Comparison of ENCODE assay signal across 8 cellular contexts in the genomic region with DNA sequence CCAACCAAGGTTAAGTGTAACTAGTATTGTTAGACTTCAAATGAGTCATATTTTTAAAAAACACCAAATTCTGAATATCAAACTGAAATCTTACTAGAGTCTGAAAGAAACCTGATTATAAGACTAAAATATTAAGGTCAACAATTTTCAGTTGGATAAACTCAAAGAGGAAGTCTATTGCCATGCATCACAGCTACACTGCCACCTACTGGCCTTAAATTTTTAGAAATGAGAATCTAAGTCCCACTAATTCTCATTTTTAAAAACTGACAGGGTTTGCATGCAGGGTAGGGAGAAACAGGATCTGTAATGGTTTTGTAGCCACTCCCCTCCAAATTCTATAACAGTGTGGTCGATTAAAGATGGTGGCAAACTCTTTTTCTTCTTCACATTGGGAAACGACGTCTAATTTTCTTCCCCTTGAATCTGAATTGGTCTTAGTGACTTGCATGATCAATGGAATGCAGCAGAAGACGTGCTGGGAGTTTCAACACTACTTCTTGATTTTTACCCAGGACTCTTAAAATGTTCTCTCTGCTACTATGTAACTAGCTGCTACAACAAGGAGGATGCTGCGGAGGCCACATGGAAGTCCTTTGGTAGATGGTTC.
DNase-seq lines count a peak whose midpoint lies in the region; ATAC-seq and TF ChIP-seq lines count a peak whose summit lies in the region.

No MANE protein-coding gene starts in this region.

- no peak for TF ChIP-seq POLR2A in tibial nerve (IDR thresholded peaks at IDR 0.05)

- no peak overlapping the region for H3K4me3 ChIP-seq in tibial nerve

- H3K27ac ChIP-seq in foreskin keratinocyte = no peak overlapping the region
- H3K27ac ChIP-seq in tibial nerve = no peak overlapping the region

- peak in 1 of 3 donors; percentile 45 for ATAC-seq in natural killer cell
- ATAC-seq in natural killer cell treated with Interleukin-12 subunit alpha and Interleukin-12 subunit beta and Interleukin-15 and Interleukin-18, amount 100 ng/mL, for 72 hours = no peak
- ATAC-seq in HG03378 (IDR thresholded peaks at IDR 0.05; ENCODE audit: unreplicated experiment) = peak; percentile 63
- ATAC-seq in foreskin keratinocyte = peak; percentile 27

- H3K36me3 Mint-ChIP-seq in natural killer cell = no peaks in the 10 kb centered on the region
- H3K36me3 Mint-ChIP-seq in natural killer cell treated with Interleukin-12 subunit alpha and Interleukin-12 subunit beta and Interleukin-15 and Interleukin-18, amount 100 ng/mL, for 72 hours = no peaks in the 10 kb centered on the region

- TF ChIP-seq CTCF in natural killer cell (IDR thresholded peaks at IDR 0.05) (peak; percentile 51), foreskin keratinocyte (conservative IDR thresholded peaks at IDR 0.05) (peak; percentile 66), tibial nerve (IDR thresholded peaks at IDR 0.05) (peak in 4 of 5 experiments; percentile 47 to 54 (median 50))

- no peak overlapping the region for H3K27ac Mint-ChIP-seq in natural killer cell
- H3K27ac Mint-ChIP-seq in natural killer cell treated with Interleukin-12 subunit alpha and Interleukin-12 subunit beta and Interleukin-15 and Interleukin-18, amount 100 ng/mL, for 72 hours = no peak overlapping the region

- H3K36me3 ChIP-seq in tibial nerve = no peaks in the 10 kb centered on the region

- peaks cover 24% of the 10 kb centered on the region for H3K4me1 ChIP-seq in foreskin keratinocyte
- H3K4me1 ChIP-seq in tibial nerve = peaks cover 0 to 14% (median 0%) of the 10 kb centered on the region in 4 donors

- H3K9me3 Mint-ChIP-seq in natural killer cell = no peaks in the 10 kb centered on the region
- no peaks in the 10 kb centered on the region for H3K9me3 Mint-ChIP-seq in natural killer cell treated with Interleukin-12 subunit alpha and Interleukin-12 subunit beta and Interleukin-15 and Interleukin-18, amount 100 ng/mL, for 72 hours

- intact Hi-C loops in natural killer cell (cut with micrococcal nuclease) = loop anchor here (1.0 to 5.0 kb wide), 2 partner anchors 221 to 548 kb away; no protein-coding TSS in a partner anchor

- no peaks in the 10 kb centered on the region for H3K4me1 Mint-ChIP-seq in natural killer cell
- no peaks in the 10 kb centered on the region for H3K4me1 Mint-ChIP-seq in natural killer cell treated with Interleukin-12 subunit alpha and Interleukin-12 subunit beta and Interleukin-15 and Interleukin-18, amount 100 ng/mL, for 72 hours (ENCODE audit: low read depth in 2 of 2)

- TF ChIP-seq EP300 in tibial nerve (IDR thresholded peaks at IDR 0.05) = no peak

- H3K27me3 ChIP-seq in foreskin keratinocyte (no peaks in the 10 kb centered on the region), tibial nerve (no peaks in the 10 kb centered on the region)

- DNase-seq in natural killer cell (no peak), RPMI8226 (peak; percentile 61), foreskin keratinocyte (no peak), tibial nerve (ENCODE audit: low spot score in 2 of 2) (no peak), NCI-H1417 treated with DMSO at 0.1 percent for 48 hours (lab: John Stamatoyannopoulos, UW) (no peak)
- DNase-seq in natural killer cell treated with Interleukin-12 subunit alpha and Interleukin-12 subunit beta and Interleukin-15 and Interleukin-18, amount 100 ng/mL, for 72 hours (ENCODE audit: low spot score) = no peak
- DNase-seq in stimulated activated CD4-positive, alpha-beta T cell treated with anti-CD3 and anti-CD28 coated beads, Interleukin-1b, Interleukin-23, amount 100 ng/mL, for 48 hours = no peak

- WGBS in tibial nerve, 2 donors = 84 to 89% methylated on average over 5 of the region's 5 CpGs

- no peaks in the 10 kb centered on the region for H3K9me3 ChIP-seq in tibial nerve

- peaks cover 4 to 38% of the 10 kb centered on the region in 2 donors for H3K27me3 Mint-ChIP-seq in natural killer cell (ENCODE audit: low read depth in 2 of 2)
- H3K27me3 Mint-ChIP-seq in natural killer cell treated with Interleukin-12 subunit alpha and Interleukin-12 subunit beta and Interleukin-15 and Interleukin-18, amount 100 ng/mL, for 72 hours = peaks cover 11% of the 10 kb centered on the region in 2 donors

- H3K4me3 Mint-ChIP-seq in natural killer cell = no peak overlapping the region
- no peak overlapping the region for H3K4me3 Mint-ChIP-seq in natural killer cell treated with Interleukin-12 subunit alpha and Interleukin-12 subunit beta and Interleukin-15 and Interleukin-18, amount 100 ng/mL, for 72 hours

Comparison
In these comparisons a context has a peak if more than half of its experiments do, and no peak if none do; other contexts are left out.
1. ATAC-seq: peak in HG03378 (single experiment) and foreskin keratinocyte (single experiment); none in natural killer cell treated with Interleukin-12 subunit alpha and Interleukin-12 subunit beta and Interleukin-15 and Interleukin-18, amount 100 ng/mL, for 72 hours (0 of 2).
2. Peak in every context shown above with its lines, with median percentiles within 50 percentile points of each other: CTCF ChIP-seq.